Comparison of ENCODE assay signal across 8 cellular contexts in genomic region chr7:83410989-83411591, GRCh38.
DNase-seq lines count a peak whose midpoint lies in the region; ATAC-seq and TF ChIP-seq lines count a peak whose summit lies in the region.

No MANE protein-coding gene starts in this region.

- H3K4me1 ChIP-seq in suprapubic skin = no peaks in the 10 kb centered on the region

- ATAC-seq in GM18861 (IDR thresholded peaks at IDR 0.05; ENCODE audit: unreplicated experiment) (peak; percentile 71), HG03469 (IDR thresholded peaks at IDR 0.05; ENCODE audit: unreplicated experiment) (no peak)

- no peak for TF ChIP-seq POLR2A in suprapubic skin (IDR thresholded peaks at IDR 0.05)

- H3K27me3 ChIP-seq in suprapubic skin = no peaks in the 10 kb centered on the region

- H3K27ac ChIP-seq in suprapubic skin = no peak overlapping the region

- H3K9me3 ChIP-seq in suprapubic skin = no peaks in the 10 kb centered on the region

- no peaks in the 10 kb centered on the region for H3K36me3 ChIP-seq in suprapubic skin

- TF ChIP-seq EP300 in suprapubic skin (IDR thresholded peaks at IDR 0.05) = no peak

- peak; percentile 18 to 40 for TF ChIP-seq CTCF in suprapubic skin (IDR thresholded peaks at IDR 0.05)

- no peak overlapping the region for H3K4me3 ChIP-seq in suprapubic skin

- DNase-seq in AG20443 (ENCODE audit: low spot score) = peak; percentile 43
- DNase-seq in MV-4-11 (lab: John Stamatoyannopoulos, UW) = peak; percentile 36
- DNase-seq in SKM-1 treated with dmso at 0.1 percent for 144 hours (lab: John Stamatoyannopoulos, UW; ENCODE audit: unreplicated experiment) = peak; percentile 56
- peak; percentile 56 for DNase-seq in globus pallidus (ENCODE audit: low spot score)
- no peak for DNase-seq in suprapubic skin (ENCODE audit: low spot score in 2 of 2)
- DNase-seq in activated CD4-positive, alpha-beta T cell treated with anti-CD3 and anti-CD28 coated beads for 1 hour = no peak

- WGBS in suprapubic skin = 32% methylated on average over 3 of the region's 3 CpGs

Comparison
In these comparisons a context has a peak if more than half of its experiments do, and no peak if none do; other contexts are left out.
1. DNase-seq: peak in AG20443 (single experiment), MV-4-11 (single experiment), SKM-1 treated with dmso at 0.1 percent for 144 hours (single experiment) and globus pallidus (single experiment); none in suprapubic skin (0 of 2) and activated CD4-positive, alpha-beta T cell treated with anti-CD3 and anti-CD28 coated beads for 1 hour (single experiment).